In genomic region chr10:117165557-117166419, GRCh38 we compare ENCODE assay signal across 9 cellular contexts. TPM values are rescaled to one million over a fixed set of nuclear protein-coding genes. Genes with fewer than 3 reads are reported as not detected.
DNase-seq lines count a peak whose midpoint lies in the region; ATAC-seq, FAIRE-seq and TF ChIP-seq lines count a peak whose summit lies in the region.
"Had no signal": no experiment of that assay in that cellular context is flagged by ENCODE, and none has a peak within 500 bp of the region (broad histone marks: within the 10 kb centered on the region; RNA-seq: fewer than 3 reads in every experiment).

No MANE protein-coding gene starts in this region.

- CTCF ChIA-PET in activated CD8-positive, alpha-beta T cell treated with anti-CD3 and anti-CD28 coated beads, Interleukin-2, amount 10 ng/mL, durations not matched to agents 7 days and 5 days (lab: Charles Lee), result interaction anchor here (3.0 to 4.6 kb wide), 2 partner anchors 9 to 31 kb away, joined by 19 to 22 read pairs; no protein-coding TSS in a partner anchor

- H3K4me1 Mint-ChIP-seq in activated CD8-positive, alpha-beta T cell treated with anti-CD3 and anti-CD28 coated beads, Interleukin-2, amount 10 ng/mL, durations not matched to agents 7 days and 5 days (ENCODE audit: low read depth), result peaks cover 10% of the 10 kb centered on the region

- H3K27me3 Mint-ChIP-seq in activated CD8-positive, alpha-beta T cell treated with anti-CD3 and anti-CD28 coated beads, Interleukin-2, amount 10 ng/mL, durations not matched to agents 7 days and 5 days (ENCODE audit: low read depth), result peaks cover 71% of the 10 kb centered on the region

- ATAC-seq in HG03432 (IDR thresholded peaks at IDR 0.05; ENCODE audit: unreplicated experiment) (peak; percentile 26), GM19324 (IDR thresholded peaks at IDR 0.05; ENCODE audit: low FRiP score, unreplicated experiment) (no peak)
- no peak for ATAC-seq in activated CD8-positive, alpha-beta T cell treated with anti-CD3 and anti-CD28 coated beads, Interleukin-2, amount 10 ng/mL, durations not matched to agents 7 days and 5 days
- no peak for ATAC-seq in activated CD4-positive, CD25-positive, alpha-beta regulatory T cell treated with anti-CD3 and anti-CD28 coated beads, Interleukin-2, amount 50 U/mL, for 24 hours

- FAIRE-seq in D721Med (lab: Jason Lieb, UNC), result no peak
- FAIRE-seq: TTC549 had no signal

- TF ChIP-seq CTCF in D721Med (IDR thresholded peaks at IDR 0.05; ENCODE audit: insufficient read depth, missing control alignments), result peak; percentile 61

- H3K27ac Mint-ChIP-seq in activated CD8-positive, alpha-beta T cell treated with anti-CD3 and anti-CD28 coated beads, Interleukin-2, amount 10 ng/mL, durations not matched to agents 7 days and 5 days, result no peak overlapping the region

- H3K9me3 Mint-ChIP-seq in activated CD8-positive, alpha-beta T cell treated with anti-CD3 and anti-CD28 coated beads, Interleukin-2, amount 10 ng/mL, durations not matched to agents 7 days and 5 days (ENCODE audit: insufficient read depth), result no peaks in the 10 kb centered on the region

- peaks cover 8% of the 10 kb centered on the region for H3K36me3 Mint-ChIP-seq in activated CD8-positive, alpha-beta T cell treated with anti-CD3 and anti-CD28 coated beads, Interleukin-2, amount 10 ng/mL, durations not matched to agents 7 days and 5 days (ENCODE audit: low read depth)

- DNase-seq in D721Med (ENCODE audit: insufficient read length, low spot score) (no peak), glomerular visceral epithelial cell (ENCODE audit: extremely low spot score) (peak; percentile 52), putamen (ENCODE audit: low spot score) (peak; percentile 62), RKO (ENCODE audit: low spot score) (no peak)
- peak; percentile 28 for DNase-seq in activated CD8-positive, alpha-beta T cell treated with anti-CD3 and anti-CD28 coated beads, Interleukin-2, amount 10 ng/mL, durations not matched to agents 7 days and 5 days

- POLR2A ChIA-PET in activated CD8-positive, alpha-beta T cell treated with anti-CD3 and anti-CD28 coated beads, Interleukin-2, amount 10 ng/mL, durations not matched to agents 7 days and 5 days (lab: Charles Lee), result interaction anchor here (0.6 kb wide), 1 partner anchor 378 kb away, joined by 3 read pairs; no protein-coding TSS in a partner anchor

- H3K4me3 Mint-ChIP-seq in activated CD8-positive, alpha-beta T cell treated with anti-CD3 and anti-CD28 coated beads, Interleukin-2, amount 10 ng/mL, durations not matched to agents 7 days and 5 days, result no peak overlapping the region

RNA-seq across cellular contexts. Expression of gene VAX1, which starts 27.7 kb away (rescaled TPM):
- total RNA-seq in activated CD8-positive, alpha-beta T cell treated with anti-CD3 and anti-CD28 coated beads, Interleukin-2, amount 10 ng/mL, durations not matched to agents 7 days and 5 days, result not detected

RNA-seq across cellular contexts. Expression of gene KCNK18, which starts 31.5 kb away (rescaled TPM):
- not detected for total RNA-seq in activated CD8-positive, alpha-beta T cell treated with anti-CD3 and anti-CD28 coated beads, Interleukin-2, amount 10 ng/mL, durations not matched to agents 7 days and 5 days

Comparison
In these comparisons a context has a peak if more than half of its experiments do, and no peak if none do; other contexts are left out.
1. DNase-seq: peak in activated CD8-positive, alpha-beta T cell treated with anti-CD3 and anti-CD28 coated beads, Interleukin-2, amount 10 ng/mL, durations not matched to agents 7 days and 5 days (single experiment), glomerular visceral epithelial cell (single experiment) and putamen (single experiment); none in D721Med (single experiment) and RKO (single experiment).